ENCODE assay signal across 13 cellular contexts in the genomic region with DNA sequence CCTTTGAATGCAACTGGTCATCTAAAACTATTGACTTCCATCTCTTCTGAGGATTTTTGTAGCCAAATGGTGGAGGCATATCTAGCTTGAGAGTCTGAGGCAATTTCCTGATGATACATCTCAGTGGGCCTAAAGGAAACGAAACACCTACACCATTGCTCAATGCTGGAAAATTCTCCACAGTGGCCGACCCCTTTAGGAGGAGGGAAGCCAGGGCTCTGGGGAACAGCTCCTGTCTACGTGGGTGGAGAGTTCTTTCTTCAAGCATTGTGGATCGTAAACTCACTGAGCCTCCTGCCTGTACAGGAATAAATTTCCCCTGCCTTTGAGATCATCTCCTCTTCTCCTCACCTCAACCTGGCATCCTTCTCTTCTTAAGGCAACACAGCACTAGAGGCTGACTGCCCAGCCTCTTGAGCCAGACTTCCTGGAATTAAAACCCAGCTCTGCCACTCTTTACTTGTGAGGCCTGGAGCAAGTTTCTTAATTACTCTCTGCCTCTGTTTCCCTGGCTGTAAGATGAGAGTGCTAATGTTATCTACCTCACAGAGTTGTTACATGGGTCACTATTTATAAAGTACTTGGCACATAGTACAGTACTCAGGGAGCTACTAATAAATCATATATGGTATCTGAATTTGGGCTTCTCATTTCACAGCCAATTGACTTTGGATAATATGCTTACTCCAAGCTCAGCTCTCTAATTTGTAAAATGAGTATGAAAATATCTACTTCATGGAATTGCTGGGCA.
DNase-seq lines count a peak whose midpoint lies in the region; ATAC-seq and TF ChIP-seq lines count a peak whose summit lies in the region.
"Had no signal": no experiment of that assay in that cellular context is flagged by ENCODE, and none has a peak within 500 bp of the region (broad histone marks: within the 10 kb centered on the region; RNA-seq: fewer than 3 reads in every experiment).

No MANE protein-coding gene starts in this region.

- no peaks in the 10 kb centered on the region for H3K9me3 ChIP-seq in body of pancreas
- no peaks in the 10 kb centered on the region for H3K9me3 ChIP-seq in right atrium auricular region
- H3K9me3 ChIP-seq in skeletal muscle tissue (ENCODE audit: control insufficient read depth in 3 of 3, low read length in 3 of 3): no peaks in the 10 kb centered on the region
- no peaks in the 10 kb centered on the region for H3K9me3 ChIP-seq in PC-3 (ENCODE audit: low read length)

- TF ChIP-seq CTCF in body of pancreas (IDR thresholded peaks at IDR 0.05) (no peak), right atrium auricular region (IDR thresholded peaks at IDR 0.05) (no peak), PC-3 (conservative IDR thresholded peaks at IDR 0.05; ENCODE audit: low read depth, low read length) (no peak)

- no TSS peak for BruUV-seq in PC-3 (replicated peaks; lab: Mats Ljungman, UMichigan)

- H3K27ac ChIP-seq in body of pancreas: no peak overlapping the region
- H3K27ac ChIP-seq in right atrium auricular region: peak overlapping the region; percentile 4 to 75
- H3K27ac ChIP-seq in skeletal muscle tissue (ENCODE audit: low read depth, low read length): peak overlapping the region; percentile 63
- no peak overlapping the region for H3K27ac ChIP-seq in PC-3 (ENCODE audit: low read length)
- H3K27ac ChIP-seq: parathyroid adenoma had no signal

- H3K27me3 ChIP-seq in body of pancreas (no peaks in the 10 kb centered on the region), right atrium auricular region (no peaks in the 10 kb centered on the region), skeletal muscle tissue (ENCODE audit: control insufficient read depth in 3 of 3, insufficient read depth in 3 of 3, low read length in 3 of 3) (no peaks in the 10 kb centered on the region), PC-3 (ENCODE audit: low read length) (no peaks in the 10 kb centered on the region)

- 70 to 74% methylated on average over 4 of the region's 4 CpGs for WGBS in body of pancreas, 2 donors

- H3K36me3 ChIP-seq in body of pancreas (replicated peaks in 1 of 2; ENCODE audit: insufficient read depth in 1 of 2, low read depth in 2 of 2) (no peaks in the 10 kb centered on the region), right atrium auricular region (no peaks in the 10 kb centered on the region), skeletal muscle tissue (ENCODE audit: control insufficient read depth in 3 of 3, insufficient read depth in 3 of 3, low read length in 3 of 3) (no peaks in the 10 kb centered on the region), PC-3 (ENCODE audit: low read depth, low read length) (no peaks in the 10 kb centered on the region)

- POLR2A ChIA-PET in PC-3 (lab: Charles Lee; ENCODE audit: unreplicated experiment): no interaction called here

- H4K20me1 ChIP-seq in PC-3 (ENCODE audit: low read length): no peaks in the 10 kb centered on the region

- H3K4me1 ChIP-seq in body of pancreas (peaks cover 3% of the 10 kb centered on the region), right atrium auricular region (peaks cover 0 to 58% of the 10 kb centered on the region in 2 donors), skeletal muscle tissue (ENCODE audit: control insufficient read depth in 3 of 3, insufficient read depth in 3 of 3, low read length in 3 of 3) (peaks cover 21 to 65% (median 39%) of the 10 kb centered on the region in 3 donors), PC-3 (ENCODE audit: insufficient read depth, low read length) (peaks cover 13% of the 10 kb centered on the region)
- H3K4me1 ChIP-seq: parathyroid adenoma had no signal

- no peaks in the 10 kb centered on the region for H3K9me2 ChIP-seq in PC-3 (replicated peaks; ENCODE audit: low read length)

- H3K4me2 ChIP-seq in PC-3 (ENCODE audit: low read length): no peak overlapping the region

- no peaks in the 10 kb centered on the region for H3F3A ChIP-seq in PC-3 (ENCODE audit: low read length, unreplicated experiment)

- H3K79me2 ChIP-seq in PC-3 (ENCODE audit: low read length): no peaks in the 10 kb centered on the region
- H3K79me2 ChIP-seq: parathyroid adenoma had no signal

- ATAC-seq in body of pancreas (peak; percentile 19), HG02588 (IDR thresholded peaks at IDR 0.05; ENCODE audit: unreplicated experiment) (no peak), PC-3 (no peak)
- ATAC-seq: Panc1 had no signal

- CTCF ChIA-PET in PC-3 (lab: Charles Lee): no interaction called here

- H3K4me3 ChIP-seq in body of pancreas (no peak overlapping the region), right atrium auricular region (no peak overlapping the region), skeletal muscle tissue (ENCODE audit: low read length in 3 of 3) (no peak overlapping the region), PC-3 (ENCODE audit: low read length) (no peak overlapping the region)

- H3K9ac ChIP-seq in skeletal muscle tissue (ENCODE audit: low read depth in 1 of 3, low read length in 3 of 3) (no peak overlapping the region), PC-3 (ENCODE audit: low read length) (no peak overlapping the region)
- H3K9ac ChIP-seq: parathyroid adenoma had no signal

- intact Hi-C loops in body of pancreas (cut with DNase I) (loop anchor here (10.0 kb wide), 2 partner anchors 411 to 961 kb away; a partner anchor contains a TSS), PC-3 (cut with micrococcal nuclease) (no loop called here)

- no peak for TF ChIP-seq POLR2A in body of pancreas (IDR thresholded peaks at IDR 0.05)

- DNase-seq in HCEC 1CT: peak; percentile 39
- peak in 1 of 4 donors; percentile 28 for DNase-seq in body of pancreas
- DNase-seq in right atrium auricular region (ENCODE audit: low spot score): no peak
- no peak for DNase-seq in GF-D8 (lab: John Stamatoyannopoulos, UW)
- DNase-seq in PC-3: no peak
- no peak for DNase-seq in anterior cingulate cortex (lab: John Stamatoyannopoulos, UW)
- DNase-seq: activated B cell treated with CpG ODN at 0.5 μM for 24 hours, immature natural killer cell, NCI-H2081 had no signal

- H2AFZ ChIP-seq in PC-3 (ENCODE audit: low read length): no peak overlapping the region
- H2AFZ ChIP-seq: parathyroid adenoma had no signal

Comparison
In these comparisons a context has a peak if more than half of its experiments do, and no peak if none do; other contexts are left out.
1. H3K27ac ChIP-seq: peak in right atrium auricular region (2 of 2) and skeletal muscle tissue (single experiment); none in body of pancreas (0 of 4) and PC-3 (single experiment).